ENCODE assay signal across 1 cellular context in the genomic region with DNA sequence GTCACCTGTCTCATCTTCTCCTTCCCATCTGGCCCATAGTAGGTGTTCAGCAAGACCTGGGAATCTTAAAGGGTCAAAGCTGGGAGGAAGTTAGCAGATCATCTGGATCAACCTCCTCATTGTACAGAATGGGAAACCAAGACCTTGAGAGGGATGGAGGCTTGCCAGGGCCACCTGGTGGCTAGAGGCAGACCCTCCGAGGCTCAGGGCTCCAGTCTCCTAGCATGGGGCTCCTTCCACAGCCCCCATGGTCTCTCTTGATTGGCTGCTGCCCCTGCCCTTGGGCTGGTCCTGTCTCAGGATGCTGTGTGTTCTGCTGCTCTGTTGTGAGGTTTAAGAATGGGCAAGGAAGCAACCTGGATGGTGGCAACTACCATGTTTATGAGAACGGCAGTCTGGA.
TF ChIP-seq lines count a peak whose summit lies in the region.

No MANE protein-coding gene starts in this region.

TF ChIP-seq in H1, 55 proteins besides CTCF, POLR2A, EP300 and RAD21:
- TF ChIP-seq PHF8 (conservative IDR thresholded peaks at IDR 0.05; ENCODE audit: low read depth, low read length) (no peak), SUZ12 (IDR thresholded peaks at IDR 0.05; ENCODE audit: low read length) (no peak), SP2 (IDR thresholded peaks at IDR 0.05; ENCODE audit: low read length) (no peak), EGR1 (IDR thresholded peaks at IDR 0.05; ENCODE audit: borderline replicate concordance, low read depth, low read length) (no peak), RXRA (IDR thresholded peaks at IDR 0.05; ENCODE audit: insufficient read depth, low read depth, low read length) (no peak), HDAC6 (IDR thresholded peaks at IDR 0.05; ENCODE audit: low read depth, low read length) (no peak), ZNF274 (IDR thresholded peaks at IDR 0.05; ENCODE audit: borderline replicate concordance, extremely low read depth, low read length) (no peak), SIN3A (conservative IDR thresholded peaks at IDR 0.05 in 1 of 2, IDR thresholded peaks at IDR 0.05 in 1 of 2; ENCODE audit: low read depth in 1 of 2, low read length in 2 of 2) (no peak)
- TF ChIP-seq, protein P1, sequence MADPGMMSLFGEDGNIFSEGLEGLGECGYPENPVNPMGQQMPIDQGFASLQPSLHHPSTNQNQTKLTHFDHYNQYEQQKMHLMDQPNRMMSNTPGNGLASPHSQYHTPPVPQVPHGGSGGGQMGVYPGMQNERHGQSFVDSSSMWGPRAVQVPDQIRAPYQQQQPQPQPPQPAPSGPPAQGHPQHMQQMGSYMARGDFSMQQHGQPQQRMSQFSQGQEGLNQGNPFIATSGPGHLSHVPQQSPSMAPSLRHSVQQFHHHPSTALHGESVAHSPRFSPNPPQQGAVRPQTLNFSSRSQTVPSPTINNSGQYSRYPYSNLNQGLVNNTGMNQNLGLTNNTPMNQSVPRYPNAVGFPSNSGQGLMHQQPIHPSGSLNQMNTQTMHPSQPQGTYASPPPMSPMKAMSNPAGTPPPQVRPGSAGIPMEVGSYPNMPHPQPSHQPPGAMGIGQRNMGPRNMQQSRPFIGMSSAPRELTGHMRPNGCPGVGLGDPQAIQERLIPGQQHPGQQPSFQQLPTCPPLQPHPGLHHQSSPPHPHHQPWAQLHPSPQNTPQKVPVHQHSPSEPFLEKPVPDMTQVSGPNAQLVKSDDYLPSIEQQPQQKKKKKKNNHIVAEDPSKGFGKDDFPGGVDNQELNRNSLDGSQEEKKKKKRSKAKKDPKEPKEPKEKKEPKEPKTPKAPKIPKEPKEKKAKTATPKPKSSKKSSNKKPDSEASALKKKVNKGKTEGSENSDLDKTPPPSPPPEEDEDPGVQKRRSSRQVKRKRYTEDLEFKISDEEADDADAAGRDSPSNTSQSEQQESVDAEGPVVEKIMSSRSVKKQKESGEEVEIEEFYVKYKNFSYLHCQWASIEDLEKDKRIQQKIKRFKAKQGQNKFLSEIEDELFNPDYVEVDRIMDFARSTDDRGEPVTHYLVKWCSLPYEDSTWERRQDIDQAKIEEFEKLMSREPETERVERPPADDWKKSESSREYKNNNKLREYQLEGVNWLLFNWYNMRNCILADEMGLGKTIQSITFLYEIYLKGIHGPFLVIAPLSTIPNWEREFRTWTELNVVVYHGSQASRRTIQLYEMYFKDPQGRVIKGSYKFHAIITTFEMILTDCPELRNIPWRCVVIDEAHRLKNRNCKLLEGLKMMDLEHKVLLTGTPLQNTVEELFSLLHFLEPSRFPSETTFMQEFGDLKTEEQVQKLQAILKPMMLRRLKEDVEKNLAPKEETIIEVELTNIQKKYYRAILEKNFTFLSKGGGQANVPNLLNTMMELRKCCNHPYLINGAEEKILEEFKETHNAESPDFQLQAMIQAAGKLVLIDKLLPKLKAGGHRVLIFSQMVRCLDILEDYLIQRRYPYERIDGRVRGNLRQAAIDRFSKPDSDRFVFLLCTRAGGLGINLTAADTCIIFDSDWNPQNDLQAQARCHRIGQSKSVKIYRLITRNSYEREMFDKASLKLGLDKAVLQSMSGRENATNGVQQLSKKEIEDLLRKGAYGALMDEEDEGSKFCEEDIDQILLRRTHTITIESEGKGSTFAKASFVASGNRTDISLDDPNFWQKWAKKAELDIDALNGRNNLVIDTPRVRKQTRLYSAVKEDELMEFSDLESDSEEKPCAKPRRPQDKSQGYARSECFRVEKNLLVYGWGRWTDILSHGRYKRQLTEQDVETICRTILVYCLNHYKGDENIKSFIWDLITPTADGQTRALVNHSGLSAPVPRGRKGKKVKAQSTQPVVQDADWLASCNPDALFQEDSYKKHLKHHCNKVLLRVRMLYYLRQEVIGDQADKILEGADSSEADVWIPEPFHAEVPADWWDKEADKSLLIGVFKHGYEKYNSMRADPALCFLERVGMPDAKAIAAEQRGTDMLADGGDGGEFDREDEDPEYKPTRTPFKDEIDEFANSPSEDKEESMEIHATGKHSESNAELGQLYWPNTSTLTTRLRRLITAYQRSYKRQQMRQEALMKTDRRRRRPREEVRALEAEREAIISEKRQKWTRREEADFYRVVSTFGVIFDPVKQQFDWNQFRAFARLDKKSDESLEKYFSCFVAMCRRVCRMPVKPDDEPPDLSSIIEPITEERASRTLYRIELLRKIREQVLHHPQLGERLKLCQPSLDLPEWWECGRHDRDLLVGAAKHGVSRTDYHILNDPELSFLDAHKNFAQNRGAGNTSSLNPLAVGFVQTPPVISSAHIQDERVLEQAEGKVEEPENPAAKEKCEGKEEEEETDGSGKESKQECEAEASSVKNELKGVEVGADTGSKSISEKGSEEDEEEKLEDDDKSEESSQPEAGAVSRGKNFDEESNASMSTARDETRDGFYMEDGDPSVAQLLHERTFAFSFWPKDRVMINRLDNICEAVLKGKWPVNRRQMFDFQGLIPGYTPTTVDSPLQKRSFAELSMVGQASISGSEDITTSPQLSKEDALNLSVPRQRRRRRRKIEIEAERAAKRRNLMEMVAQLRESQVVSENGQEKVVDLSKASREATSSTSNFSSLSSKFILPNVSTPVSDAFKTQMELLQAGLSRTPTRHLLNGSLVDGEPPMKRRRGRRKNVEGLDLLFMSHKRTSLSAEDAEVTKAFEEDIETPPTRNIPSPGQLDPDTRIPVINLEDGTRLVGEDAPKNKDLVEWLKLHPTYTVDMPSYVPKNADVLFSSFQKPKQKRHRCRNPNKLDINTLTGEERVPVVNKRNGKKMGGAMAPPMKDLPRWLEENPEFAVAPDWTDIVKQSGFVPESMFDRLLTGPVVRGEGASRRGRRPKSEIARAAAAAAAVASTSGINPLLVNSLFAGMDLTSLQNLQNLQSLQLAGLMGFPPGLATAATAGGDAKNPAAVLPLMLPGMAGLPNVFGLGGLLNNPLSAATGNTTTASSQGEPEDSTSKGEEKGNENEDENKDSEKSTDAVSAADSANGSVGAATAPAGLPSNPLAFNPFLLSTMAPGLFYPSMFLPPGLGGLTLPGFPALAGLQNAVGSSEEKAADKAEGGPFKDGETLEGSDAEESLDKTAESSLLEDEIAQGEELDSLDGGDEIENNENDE (IDR thresholded peaks at IDR 0.05; ENCODE audit: insufficient replicate concordance, low read length), result no peak
